In genomic region chr13:78152415-78152814, GRCh38 we compare ENCODE assay signal across 1 cellular context.
TF ChIP-seq lines count a peak whose summit lies in the region.

No MANE protein-coding gene starts in this region.

TF ChIP-seq in GM12878, 131 proteins besides CTCF, POLR2A, EP300 and RAD21 (continued from another document):
- no peak for TF ChIP-seq NKRF (conservative IDR thresholded peaks at IDR 0.05)
- TF ChIP-seq POLR2AphosphoS5 (IDR thresholded peaks at IDR 0.05; ENCODE audit: low read length) = no peak
- TF ChIP-seq BHLHE40 (IDR thresholded peaks at IDR 0.05; ENCODE audit: borderline replicate concordance in 1 of 2, low read depth in 2 of 2, low read length in 1 of 2) = no peak
- no peak for TF ChIP-seq MEF2B (IDR thresholded peaks at IDR 0.05; ENCODE audit: partially characterized antibody, poor library complexity, severe bottlenecking)
- TF ChIP-seq, protein P1, sequence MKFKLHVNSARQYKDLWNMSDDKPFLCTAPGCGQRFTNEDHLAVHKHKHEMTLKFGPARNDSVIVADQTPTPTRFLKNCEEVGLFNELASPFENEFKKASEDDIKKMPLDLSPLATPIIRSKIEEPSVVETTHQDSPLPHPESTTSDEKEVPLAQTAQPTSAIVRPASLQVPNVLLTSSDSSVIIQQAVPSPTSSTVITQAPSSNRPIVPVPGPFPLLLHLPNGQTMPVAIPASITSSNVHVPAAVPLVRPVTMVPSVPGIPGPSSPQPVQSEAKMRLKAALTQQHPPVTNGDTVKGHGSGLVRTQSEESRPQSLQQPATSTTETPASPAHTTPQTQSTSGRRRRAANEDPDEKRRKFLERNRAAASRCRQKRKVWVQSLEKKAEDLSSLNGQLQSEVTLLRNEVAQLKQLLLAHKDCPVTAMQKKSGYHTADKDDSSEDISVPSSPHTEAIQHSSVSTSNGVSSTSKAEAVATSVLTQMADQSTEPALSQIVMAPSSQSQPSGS (IDR thresholded peaks at IDR 0.05; ENCODE audit: low read length) = no peak
- no peak for TF ChIP-seq ATF7 (IDR thresholded peaks at IDR 0.05; ENCODE audit: low read depth)
- no peak for TF ChIP-seq ZNF274 (IDR thresholded peaks at IDR 0.05; ENCODE audit: insufficient read depth, insufficient read length)
- TF ChIP-seq MEF2A (IDR thresholded peaks at IDR 0.05; ENCODE audit: insufficient read depth, low read depth, low read length) = no peak
